In genomic region chr1:20308569-20308968, GRCh38 we compare ENCODE assay signal across 26 cellular contexts. TPM values are rescaled to one million over a fixed set of nuclear protein-coding genes. Genes with fewer than 3 reads are reported as not detected.
"Had no signal": no experiment of that assay in that cellular context is flagged by ENCODE, and none has a peak within 500 bp of the region (broad histone marks: within the 10 kb centered on the region; RNA-seq: fewer than 3 reads in every experiment).

No MANE protein-coding gene starts in this region.

- H3K27ac Mint-ChIP-seq: activated CD8-positive, alpha-beta T cell treated with anti-CD3 and anti-CD28 coated beads, Interleukin-2, amount 10 ng/mL, durations not matched to agents 7 days and 5 days; activated naive CD4-positive, alpha-beta T cell treated with anti-CD3 and anti-CD28 coated beads, Interleukin-2, amount 50 U/mL, for 72 hours; activated T-helper 17 cell treated with anti-CD3 and anti-CD28 coated beads, Interleukin-2, amount 50 U/mL, for 72 hours; naive thymus-derived CD4-positive, alpha-beta T cell had no signal

- ATAC-seq: activated CD8-positive, alpha-beta T cell treated with anti-CD3 and anti-CD28 coated beads, Interleukin-2, amount 10 ng/mL, durations not matched to agents 7 days and 5 days; activated naive CD4-positive, alpha-beta T cell treated with anti-CD3 and anti-CD28 coated beads, Interleukin-2, amount 50 U/mL, for 72 hours; activated T-helper 17 cell treated with anti-CD3 and anti-CD28 coated beads, Interleukin-2, amount 50 U/mL, for 72 hours; gastrocnemius medialis; left colon; lower lobe of right lung; naive thymus-derived CD4-positive, alpha-beta T cell; stimulated activated naive CD8-positive, alpha-beta T cell treated with anti-CD3 and anti-CD28 coated beads, Interleukin-15, Interleukin-2, amounts not matched to agents 100 U/mL and 50 U/mL, for 24 hours had no signal

- H3K36me3 Mint-ChIP-seq: activated naive CD4-positive, alpha-beta T cell treated with anti-CD3 and anti-CD28 coated beads, Interleukin-2, amount 50 U/mL, for 72 hours; naive thymus-derived CD4-positive, alpha-beta T cell had no signal

- H3K4me3 Mint-ChIP-seq: activated CD8-positive, alpha-beta T cell treated with anti-CD3 and anti-CD28 coated beads, Interleukin-2, amount 10 ng/mL, durations not matched to agents 7 days and 5 days; activated T-helper 17 cell treated with anti-CD3 and anti-CD28 coated beads, Interleukin-2, amount 50 U/mL, for 72 hours; central memory CD8-positive, alpha-beta T cell; naive thymus-derived CD4-positive, alpha-beta T cell; neural crest cell had no signal

- H3K4me1 ChIP-seq: colonic mucosa, esophagus squamous epithelium, lower lobe of right lung, prostate gland, thyroid gland had no signal

- H3K27me3 Mint-ChIP-seq: activated T-helper 17 cell treated with anti-CD3 and anti-CD28 coated beads, Interleukin-2, amount 50 U/mL, for 72 hours; central memory CD8-positive, alpha-beta T cell had no signal

- H3K36me3 ChIP-seq: colonic mucosa, esophagus squamous epithelium, gastrocnemius medialis, lower lobe of right lung, prostate gland, thyroid gland had no signal

- H3K27me3 ChIP-seq: colonic mucosa, gastrocnemius medialis, thyroid gland had no signal

- H3K4me1 Mint-ChIP-seq: activated T-helper 17 cell treated with anti-CD3 and anti-CD28 coated beads, Interleukin-2, amount 50 U/mL, for 72 hours; central memory CD8-positive, alpha-beta T cell; neural crest cell had no signal

- H3K4me3 ChIP-seq: colonic mucosa, dorsolateral prefrontal cortex, esophagus squamous epithelium, gastrocnemius medialis, lower lobe of right lung, prostate gland, thyroid gland had no signal

- H3K9me3 ChIP-seq: colonic mucosa, esophagus squamous epithelium, gastrocnemius medialis, lower lobe of right lung, prostate gland, thyroid gland had no signal

- DNase-seq: activated CD4-positive, alpha-beta T cell treated with anti-CD3 and anti-CD28 coated beads, Interleukin-2, amount 50 U/mL, for 1 hour; activated CD4-positive, CD25-positive, alpha-beta regulatory T cell treated with anti-CD3 and anti-CD28 coated beads, Interleukin-2, amount 50 U/mL, for 72 hours; activated CD8-positive, alpha-beta T cell treated with anti-CD3 and anti-CD28 coated beads, Interleukin-2, amount 10 ng/mL, durations not matched to agents 7 days and 5 days; activated T-cell treated with anti-CD3 and anti-CD28 coated beads, Interleukin-2, amount 50 U/mL, for 1 hour; colonic mucosa; dorsolateral prefrontal cortex; esophagus squamous epithelium; gastrocnemius medialis; left colon; lower lobe of right lung; naive thymus-derived CD4-positive, alpha-beta T cell; occipital lobe; stimulated activated CD4-positive, alpha-beta T cell treated with anti-CD3 and anti-CD28 coated beads, Interleukin-12 subunit alpha, Interleukin-12 subunit beta, amount 100 ng/mL, for 4 hours; stimulated activated CD4-positive, alpha-beta T cell treated with anti-CD3 and anti-CD28 coated beads, Interleukin-4, amount 100 ng/mL, for 4 hours; stimulated activated naive CD8-positive, alpha-beta T cell treated with anti-CD3 and anti-CD28 coated beads, Interleukin-15, Interleukin-2, amounts not matched to agents 100 U/mL and 50 U/mL, for 24 hours; thyroid gland had no signal

- H3K9me3 Mint-ChIP-seq: activated naive CD4-positive, alpha-beta T cell treated with anti-CD3 and anti-CD28 coated beads, Interleukin-2, amount 50 U/mL, for 72 hours; activated T-helper 17 cell treated with anti-CD3 and anti-CD28 coated beads, Interleukin-2, amount 50 U/mL, for 72 hours; central memory CD8-positive, alpha-beta T cell; neural crest cell had no signal

- H3K27ac ChIP-seq: colonic mucosa, dorsolateral prefrontal cortex, esophagus squamous epithelium, gastrocnemius medialis, lower lobe of right lung, prostate gland, thyroid gland, VCaP had no signal

RNA-seq across cellular contexts. Expression of gene VWA5B1, which starts 17.9 kb away (rescaled TPM):
- total RNA-seq: activated CD8-positive, alpha-beta T cell treated with anti-CD3 and anti-CD28 coated beads, Interleukin-2, amount 10 ng/mL, durations not matched to agents 7 days and 5 days; astrocyte; esophagus squamous epithelium; mesenteric fat pad; subcutaneous adipose tissue; T-helper 2 cell treated with Interferon-gamma antibody and Interleukin-4, amounts not matched to agents 100 ng/mL and 5 ng/mL, for 36 hours had no signal
